In the genomic region with DNA sequence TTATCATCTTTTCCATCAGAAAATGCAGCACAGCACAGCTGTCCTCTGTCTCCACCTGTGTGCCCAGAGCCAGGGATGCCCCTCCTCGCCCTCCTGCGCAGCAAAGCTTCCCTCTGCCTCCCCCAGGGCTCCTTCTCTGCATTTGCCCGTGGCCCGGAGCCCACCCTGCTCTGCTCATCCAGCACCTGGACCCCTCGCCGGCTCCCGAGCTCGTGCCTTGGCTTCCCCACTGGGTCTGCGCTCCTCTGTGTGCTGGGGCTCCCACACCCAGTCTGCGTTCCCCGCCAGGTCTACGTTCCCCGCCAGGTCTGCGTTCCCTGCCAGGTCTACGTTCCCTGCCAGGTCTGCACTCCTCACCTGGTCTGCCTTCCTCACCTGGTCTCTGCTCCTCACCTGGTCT, we compare ENCODE assay signal across 15 cellular contexts.
"Had no signal": no experiment of that assay in that cellular context is flagged by ENCODE, and none has a peak within 500 bp of the region (broad histone marks: within the 10 kb centered on the region; RNA-seq: fewer than 3 reads in every experiment).

No MANE protein-coding gene starts in this region.

- DNase-seq: activated CD4-positive, alpha-beta memory T cell treated with anti-CD3 and anti-CD28 coated beads, Interleukin-2, amount 10 ng/mL, durations not matched to agents 7 days and 5 days; activated CD4-positive, alpha-beta T cell treated with anti-CD3 and anti-CD28 coated beads for 48 hours; activated CD4-positive, CD25-positive, alpha-beta regulatory T cell; activated CD8-positive, alpha-beta memory T cell treated with anti-CD3 and anti-CD28 coated beads, Interleukin-2, amount 10 ng/mL, durations not matched to agents 7 days and 5 days; activated naive CD4-positive, alpha-beta T cell treated with anti-CD3 and anti-CD28 coated beads, Interleukin-2, amount 10 ng/mL, durations not matched to agents 7 days and 5 days; dermis blood vessel endothelial cell; effector memory CD4-positive, alpha-beta T cell; naive thymus-derived CD8-positive, alpha-beta T cell; nucleus accumbens; retina; small intestine; stimulated activated CD4-positive, alpha-beta T cell treated with anti-CD3 and anti-CD28 coated beads, Interleukin-4, amount 100 ng/mL, for 24 hours; stomach; T1000 had no signal

- H3K36me3 ChIP-seq: stomach had no signal

- H3K4me3 ChIP-seq: stomach had no signal

- H3K9me3 ChIP-seq: stomach had no signal

- H3K27ac ChIP-seq: stomach had no signal

- ATAC-seq: activated CD8-positive, alpha-beta memory T cell treated with anti-CD3 and anti-CD28 coated beads, Interleukin-2, amount 10 ng/mL, durations not matched to agents 7 days and 5 days; naive thymus-derived CD8-positive, alpha-beta T cell; stimulated activated effector memory CD8-positive, alpha-beta T cell treated with anti-CD3 and anti-CD28 coated beads, Interleukin-12 subunit alpha, Interleukin-12 subunit beta, amount 100 ng/mL, for 72 hours had no signal

- H3K4me1 ChIP-seq: stomach had no signal
